Comparison of ENCODE assay signal across 25 cellular contexts in genomic region chr18:48645427-48646002, GRCh38.
"Had no signal": no experiment of that assay in that cellular context is flagged by ENCODE, and none has a peak within 500 bp of the region (broad histone marks: within the 10 kb centered on the region; RNA-seq: fewer than 3 reads in every experiment).

No MANE protein-coding gene starts in this region.

- H3K4me2 ChIP-seq: neural progenitor cell had no signal

- H3K27ac ChIP-seq: esophagus squamous epithelium, gastroesophageal sphincter, left ventricle myocardium inferior, lower lobe of right lung, neural progenitor cell, parathyroid adenoma, prostate gland, spleen, thoracic aorta, transverse colon had no signal

- FAIRE-seq: endometrium, keratinocyte, urothelium cell line had no signal

- H3K4me1 ChIP-seq: esophagus squamous epithelium, left ventricle myocardium inferior, lower lobe of right lung, parathyroid adenoma, prostate gland, spleen, transverse colon had no signal

- DNase-seq: effector memory CD4-positive, alpha-beta T cell; esophagus squamous epithelium; foreskin fibroblast; glutamatergic neuron; immature natural killer cell; left ventricle myocardium inferior; lower lobe of right lung; midbrain; occipital lobe; spleen; stimulated activated CD4-positive, alpha-beta T cell treated with anti-CD3 and anti-CD28 coated beads, Interleukin-2, amount 100 ng/mL, for 24 hours; stimulated activated CD4-positive, alpha-beta T cell treated with anti-CD3 and anti-CD28 coated beads, Interleukin-4, amount 100 ng/mL, for 4 hours; stimulated activated naive B cell treated with anti-CD40 and anti-IgM and Interleukin-4, amounts not matched to agents 10 μg/mL and 1 μg/mL and 100 μg/mL, for 72 hours; stimulated activated naive CD8-positive, alpha-beta T cell treated with anti-CD3 and anti-CD28 coated beads, Interleukin-15, amount 100 ng/mL, for 72 hours; transverse colon had no signal

- H3K9me3 ChIP-seq: esophagus squamous epithelium, gastroesophageal sphincter, left ventricle myocardium inferior, lower lobe of right lung, prostate gland, spleen, thoracic aorta, transverse colon had no signal

- H3K36me3 ChIP-seq: esophagus squamous epithelium, gastroesophageal sphincter, lower lobe of right lung, neural progenitor cell, prostate gland, thoracic aorta, transverse colon had no signal

- ATAC-seq: gastroesophageal sphincter; lower lobe of right lung; natural killer cell treated with Interleukin-12 subunit alpha and Interleukin-12 subunit beta and Interleukin-15 and Interleukin-18, amount 100 ng/mL, for 72 hours; sciatic nerve; stimulated activated naive B cell treated with anti-CD40 and anti-IgM and Interleukin-4, amounts not matched to agents 10 μg/mL and 1 μg/mL and 100 μg/mL, for 72 hours; stimulated activated naive CD8-positive, alpha-beta T cell treated with anti-CD3 and anti-CD28 coated beads, Interleukin-15, amount 100 ng/mL, for 72 hours had no signal

- H2AFZ ChIP-seq: neural progenitor cell, parathyroid adenoma had no signal

- H3K27me3 ChIP-seq: esophagus squamous epithelium, gastroesophageal sphincter, neural progenitor cell, spleen, transverse colon had no signal

- H3K9ac ChIP-seq: neural progenitor cell, parathyroid adenoma had no signal

- H3K4me3 ChIP-seq: esophagus squamous epithelium, gastroesophageal sphincter, left ventricle myocardium inferior, lower lobe of right lung, neural progenitor cell, prostate gland, spleen, thoracic aorta, transverse colon had no signal
